17 cellular contexts compared by ENCODE assay signal in the genomic region with DNA sequence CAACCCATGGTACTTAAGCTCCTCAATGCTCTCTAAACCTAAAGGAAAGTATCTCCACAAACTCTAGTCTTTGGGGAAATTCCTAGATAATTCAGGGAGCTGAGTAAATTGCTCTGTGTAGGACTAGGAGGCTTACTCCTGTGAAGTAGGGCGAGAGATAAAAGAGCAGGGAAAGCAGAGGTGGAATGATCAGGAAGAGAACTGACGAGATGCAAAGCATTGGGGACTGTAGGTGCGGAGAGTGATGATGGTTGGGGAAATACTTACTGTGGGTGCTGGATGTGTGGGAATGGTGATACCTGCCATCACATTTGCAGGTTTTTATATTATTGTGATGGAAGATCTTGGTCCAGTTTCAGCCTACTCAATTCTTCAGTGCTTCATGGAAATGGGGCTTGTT. TPM values are rescaled to one million over a fixed set of nuclear protein-coding genes. Genes with fewer than 3 reads are reported as not detected.
DNase-seq lines count a peak whose midpoint lies in the region; ATAC-seq and TF ChIP-seq lines count a peak whose summit lies in the region.
"Had no signal": no experiment of that assay in that cellular context is flagged by ENCODE, and none has a peak within 500 bp of the region (broad histone marks: within the 10 kb centered on the region; RNA-seq: fewer than 3 reads in every experiment).

No MANE protein-coding gene starts in this region.

- ATAC-seq in T-cell (replicated peaks in 1 of 4) = no peak
- ATAC-seq: esophagus mucosa, right lobe of liver had no signal

- TF ChIP-seq CTCF in mesothelial cell of epicardium (IDR thresholded peaks at IDR 0.05; ENCODE audit: unreplicated experiment) = no peak

- H3K27me3 Mint-ChIP-seq in activated naive CD8-positive, alpha-beta T cell = no peaks in the 10 kb centered on the region
- no peaks in the 10 kb centered on the region for H3K27me3 Mint-ChIP-seq in activated naive CD8-positive, alpha-beta T cell treated with anti-CD3 and anti-CD28 coated beads for 36 hours
- H3K27me3 Mint-ChIP-seq in T-cell (no peaks in the 10 kb centered on the region), mesothelial cell of epicardium (ENCODE audit: low read depth) (no peaks in the 10 kb centered on the region)

- H3K27ac Mint-ChIP-seq in activated naive CD8-positive, alpha-beta T cell = peak overlapping the region; percentile 37
- no peak overlapping the region for H3K27ac Mint-ChIP-seq in activated naive CD8-positive, alpha-beta T cell treated with anti-CD3 and anti-CD28 coated beads for 36 hours
- peak overlapping the region in 1 of 2 donors; percentile 1 for H3K27ac Mint-ChIP-seq in T-cell
- peak overlapping the region; percentile 7 for H3K27ac Mint-ChIP-seq in mesothelial cell of epicardium

- peak overlapping the region; percentile 38 for H3K4me3 Mint-ChIP-seq in activated naive CD8-positive, alpha-beta T cell
- no peak overlapping the region for H3K4me3 Mint-ChIP-seq in activated naive CD8-positive, alpha-beta T cell treated with anti-CD3 and anti-CD28 coated beads for 36 hours
- H3K4me3 Mint-ChIP-seq in T-cell (peak overlapping the region in 2 of 3 donors; percentile 27 to 37), mesothelial cell of epicardium (peak overlapping the region; percentile 24)

- H3K36me3 Mint-ChIP-seq in activated naive CD8-positive, alpha-beta T cell = no peaks in the 10 kb centered on the region
- H3K36me3 Mint-ChIP-seq in activated naive CD8-positive, alpha-beta T cell treated with anti-CD3 and anti-CD28 coated beads for 36 hours = peaks cover 10% of the 10 kb centered on the region
- H3K36me3 Mint-ChIP-seq in T-cell (peaks cover 3% of the 10 kb centered on the region), mesothelial cell of epicardium (peaks cover 3% of the 10 kb centered on the region)

- no peaks in the 10 kb centered on the region for H3K9me3 Mint-ChIP-seq in activated naive CD8-positive, alpha-beta T cell (ENCODE audit: low read depth)
- H3K9me3 Mint-ChIP-seq in activated naive CD8-positive, alpha-beta T cell treated with anti-CD3 and anti-CD28 coated beads for 36 hours = no peaks in the 10 kb centered on the region
- H3K9me3 Mint-ChIP-seq in T-cell (no peaks in the 10 kb centered on the region), mesothelial cell of epicardium (no peaks in the 10 kb centered on the region)

- CTCF ChIA-PET in T-cell (lab: Charles Lee) = interaction anchor here in 1 of 2 donors (1.6 kb wide), 1 partner anchor 297 kb away, joined by 5 read pairs; no protein-coding TSS in a partner anchor

- DNase-seq in activated naive CD8-positive, alpha-beta T cell treated with anti-CD3 and anti-CD28 coated beads for 36 hours = no peak
- DNase-seq in T-cell = no peak
- DNase-seq in mesothelial cell of epicardium (ENCODE audit: low spot score in 2 of 2, unreplicated experiment in 2 of 2) = no peak
- no peak for DNase-seq in GM03348 (ENCODE audit: low spot score)
- no peak for DNase-seq in SIG-M5 treated with dmso at 0.1 percent for 504 hours (lab: John Stamatoyannopoulos, UW; ENCODE audit: unreplicated experiment)
- DNase-seq in posterior vena cava (ENCODE audit: low spot score) = no peak
- DNase-seq: activated CD4-positive, alpha-beta T cell treated with anti-CD3 and anti-CD28 coated beads for 4 hours; amygdala; GOT3; NCI-H1048; NCI-H2081; NK-92 treated with Interleukin-12 subunit alpha and Interleukin-12 subunit beta, amount 100 ng/mL, for 24 hours; right lobe of liver; stimulated activated CD4-positive, alpha-beta T cell treated with anti-CD3 and anti-CD28 coated beads, Interleukin-15, amount 100 ng/mL, for 24 hours; testis had no signal

- intact Hi-C loops in posterior vena cava (cut with DNase I) = no loop called here

- POLR2A ChIA-PET in T-cell (lab: Charles Lee) = interaction anchor here (0.6 to 2.3 kb wide), 4 partner anchors 15 to 29 kb away, joined by 3 to 9 read pairs (median 5); no protein-coding TSS in a partner anchor

- H3K4me1 Mint-ChIP-seq in activated naive CD8-positive, alpha-beta T cell (ENCODE audit: low read depth) = peaks cover 35% of the 10 kb centered on the region
- peaks cover 23% of the 10 kb centered on the region for H3K4me1 Mint-ChIP-seq in activated naive CD8-positive, alpha-beta T cell treated with anti-CD3 and anti-CD28 coated beads for 36 hours
- H3K4me1 Mint-ChIP-seq in T-cell = peaks cover 37 to 41% (median 38%) of the 10 kb centered on the region in 3 donors
- peaks cover 20% of the 10 kb centered on the region for H3K4me1 Mint-ChIP-seq in mesothelial cell of epicardium

RNA-seq across cellular contexts. Expression of a gene that starts 1.6 kb away (rescaled TPM):
- 10 to 100 TPM; 19.7 to 21.6 TPM for total RNA-seq in activated naive CD8-positive, alpha-beta T cell treated with anti-CD3 and anti-CD28 coated beads for 36 hours
- total RNA-seq in T-cell (10 to 100 TPM; 38.0 to 43.3 (median 39.2) TPM), mesothelial cell of epicardium (38.4 to 39.4 TPM (median 39.0 TPM) in 3 replicates), posterior vena cava (10 to 100 TPM; 31.1 to 32.8 TPM)

RNA-seq across cellular contexts. Expression of a gene that starts 26.8 kb away (rescaled TPM):
- 10 to 100 TPM; 83.8 TPM for total RNA-seq in activated naive CD8-positive, alpha-beta T cell treated with anti-CD3 and anti-CD28 coated beads for 36 hours
- total RNA-seq in T-cell (10 to 100 TPM; 14.6 to 53.5 (median 46.0) TPM), mesothelial cell of epicardium (38.8 to 41.0 TPM (median 40.2 TPM) in 3 replicates), posterior vena cava (10 to 100 TPM; 24.8 to 29.0 TPM)

RNA-seq across cellular contexts. Expression of a gene that starts 30.0 kb away (rescaled TPM):
- total RNA-seq in activated naive CD8-positive, alpha-beta T cell treated with anti-CD3 and anti-CD28 coated beads for 36 hours = 10 to 100 TPM; 91.2 to 96.0 TPM
- total RNA-seq in T-cell = 10 to 100 TPM; 33.9 to 63.1 (median 53.1) TPM
- total RNA-seq in mesothelial cell of epicardium = 43.4 to 45.6 TPM (median 44.4 TPM) in 3 replicates
- total RNA-seq in posterior vena cava = 10 to 100 TPM; 50.4 to 69.9 TPM
